29 cellular contexts compared by ENCODE assay signal in the genomic region with DNA sequence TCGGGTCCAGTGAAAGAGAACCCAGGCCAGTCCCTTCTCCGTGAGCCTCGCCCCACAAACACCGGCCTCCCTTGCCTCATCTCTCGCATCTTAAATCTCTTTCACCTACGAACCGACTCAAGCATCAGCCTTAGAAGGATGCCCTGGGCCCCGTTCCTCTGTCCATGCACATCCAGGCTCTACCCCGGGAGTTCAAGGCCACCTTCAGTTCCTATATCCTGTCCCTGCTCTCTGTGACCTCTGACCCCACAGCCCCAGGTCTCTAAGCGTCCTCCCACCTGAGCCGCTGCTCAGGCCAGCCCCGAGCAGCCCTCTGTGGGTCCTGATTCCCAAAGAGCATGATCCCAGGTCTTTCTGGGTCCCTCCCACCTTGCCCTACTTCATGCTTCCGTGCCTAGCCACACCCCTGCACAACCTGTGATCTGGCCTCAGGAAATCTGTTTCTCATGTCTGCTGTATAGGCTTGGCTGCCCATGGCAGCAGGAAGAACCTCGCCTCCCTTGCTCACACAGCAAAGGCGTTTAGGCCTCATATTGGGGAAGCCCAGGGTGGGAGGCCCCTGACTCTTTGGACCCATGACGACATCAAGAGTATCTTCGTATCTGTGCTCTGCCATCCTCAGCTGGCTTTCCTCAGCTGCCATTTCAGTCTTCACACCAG.
DNase-seq lines count a peak whose midpoint lies in the region; ATAC-seq and TF ChIP-seq lines count a peak whose summit lies in the region.
"Had no signal": no experiment of that assay in that cellular context is flagged by ENCODE, and none has a peak within 500 bp of the region (broad histone marks: within the 10 kb centered on the region; RNA-seq: fewer than 3 reads in every experiment).

No MANE protein-coding gene starts in this region.

- DNase-seq in SK-N-SH, result peak; percentile 5
- peak; percentile 41 for DNase-seq in endodermal cell
- DNase-seq in mesenteric fat pad (ENCODE audit: low spot score), result peak; percentile 49
- peak; percentile 43 for DNase-seq in sciatic nerve (ENCODE audit: low spot score)
- no peak for DNase-seq in C1 segment of cervical spinal cord (lab: John Stamatoyannopoulos, UW)
- DNase-seq in medulla oblongata (ENCODE audit: extremely low spot score), result no peak
- DNase-seq: CD8-positive, alpha-beta memory T cell; DND-41; GM23248; HFFc6; IMR-90; NCI-H1092; NCI-H1417 treated with DMSO at 0.1 percent for 48 hours; NCI-H1694 treated with DMSO at 0.1 percent for 48 hours; NCI-H2081; NCI-H2171; NCI-H226; NCI-H510A; NCI-H69; SHP77 had no signal

- H3K27me3 Mint-ChIP-seq in endodermal cell (ENCODE audit: insufficient read depth), result peaks cover 5% of the 10 kb centered on the region

- H3K36me3 ChIP-seq in SK-N-SH (replicated peaks in 1 of 2; ENCODE audit: control insufficient read depth in 1 of 2, insufficient read depth in 2 of 2, low read length in 1 of 2), result no peaks in the 10 kb centered on the region
- no peaks in the 10 kb centered on the region for H3K36me3 ChIP-seq in endodermal cell (ENCODE audit: control insufficient read depth, insufficient read depth, low read length)
- H3K36me3 ChIP-seq: HAP-1 had no signal

- H3K36me3 Mint-ChIP-seq in endodermal cell (ENCODE audit: low read depth), result no peaks in the 10 kb centered on the region
- H3K36me3 Mint-ChIP-seq: CD14-positive monocyte; CD8-positive, alpha-beta memory T cell had no signal

- ATAC-seq in SK-N-SH treated with all-trans-retinoic acid at 6 μM for 48 hours, result no peak
- ATAC-seq in sciatic nerve, result no peak
- no peak for ATAC-seq in HG02763 (IDR thresholded peaks at IDR 0.05; ENCODE audit: unreplicated experiment)
- ATAC-seq: Panc1 had no signal

- H3K9me3 ChIP-seq in SK-N-SH, result no peaks in the 10 kb centered on the region
- H3K9me3 ChIP-seq in endodermal cell (ENCODE audit: control insufficient read depth, low read length), result no peaks in the 10 kb centered on the region
- H3K9me3 ChIP-seq: HAP-1 had no signal

- no peaks in the 10 kb centered on the region for H3K79me2 ChIP-seq in SK-N-SH (ENCODE audit: insufficient read depth)

- no peaks in the 10 kb centered on the region for H4K20me1 ChIP-seq in SK-N-SH (ENCODE audit: insufficient read depth)

- H3K4me2 ChIP-seq in SK-N-SH, result no peak overlapping the region
- H3K4me2 ChIP-seq: KMS-11 had no signal

- no peak overlapping the region for H3K27ac Mint-ChIP-seq in endodermal cell
- H3K27ac Mint-ChIP-seq: B cell, CD14-positive monocyte, HFFc6 had no signal

- H3F3A ChIP-seq in SK-N-SH (replicated peaks; ENCODE audit: insufficient read depth), result no peaks in the 10 kb centered on the region

- no peaks in the 10 kb centered on the region for H3K9me3 Mint-ChIP-seq in endodermal cell
- H3K9me3 Mint-ChIP-seq: CD14-positive monocyte; CD8-positive, alpha-beta memory T cell; HFFc6 had no signal

- no peak overlapping the region for H2AFZ ChIP-seq in SK-N-SH (ENCODE audit: low read depth)
- H2AFZ ChIP-seq: GM23248 had no signal

- no peak for TF ChIP-seq RAD21 in SK-N-SH (IDR thresholded peaks at IDR 0.05; ENCODE audit: low read length)

- no peaks in the 10 kb centered on the region for H3K9me2 ChIP-seq in SK-N-SH

- H3K4me3 ChIP-seq in SK-N-SH (ENCODE audit: low read depth in 2 of 2, low read length in 1 of 2), result no peak overlapping the region
- H3K4me3 ChIP-seq in endodermal cell (ENCODE audit: low read length), result no peak overlapping the region
- H3K4me3 ChIP-seq: GM23248, HAP-1 had no signal

- POLR2A ChIA-PET in SK-N-SH (lab: Yijun Ruan, JAX), result no interaction called here

- intact Hi-C loops in sciatic nerve (cut with DNase I), result no loop called here

- WGBS in SK-N-SH (ENCODE audit: low lambda C conversion rate), result 71% methylated on average over 13 of the region's 17 CpGs
- WGBS in endodermal cell (ENCODE audit: insufficient coverage in 1 of 2, insufficient read length in 1 of 2), 2 experiments, result 91 to 92% methylated on average over 15 to 17 of the region's 17 CpGs

- no peak overlapping the region for H3K27ac ChIP-seq in SK-N-SH (ENCODE audit: low read depth in 2 of 2, low read length in 1 of 2)
- H3K27ac ChIP-seq in endodermal cell (ENCODE audit: low read depth, low read length), result no peak overlapping the region
- H3K27ac ChIP-seq: 22Rv1, GM23248, KMS-11, RWPE1 had no signal

- no peak for TF ChIP-seq EP300 in SK-N-SH (IDR thresholded peaks at IDR 0.05; ENCODE audit: borderline replicate concordance in 1 of 2, low read depth in 1 of 2, low read length in 1 of 2)

- H3K9ac ChIP-seq in SK-N-SH, result no peak overlapping the region
- no peak overlapping the region for H3K9ac ChIP-seq in endodermal cell (ENCODE audit: extremely low read depth, low read length, poor library complexity, severe bottlenecking)
- H3K9ac ChIP-seq: GM23248, KMS-11 had no signal

- H3K4me1 ChIP-seq in SK-N-SH (ENCODE audit: control insufficient read depth in 1 of 2, insufficient read depth in 2 of 2, low read depth in 1 of 2, low read length in 1 of 2) (no peaks in the 10 kb centered on the region), endodermal cell (ENCODE audit: control insufficient read depth, insufficient read depth, low read length) (no peaks in the 10 kb centered on the region)

- H3K27me3 ChIP-seq in SK-N-SH (ENCODE audit: insufficient read depth) (no peaks in the 10 kb centered on the region; the same call in 1 of the 2 replicates), endodermal cell (ENCODE audit: control insufficient read depth, insufficient read depth, low read length, poor library complexity, severe bottlenecking) (peaks cover 9% of the 10 kb centered on the region)

- H3K4me1 Mint-ChIP-seq in endodermal cell, result peaks cover 4% of the 10 kb centered on the region
- H3K4me1 Mint-ChIP-seq: B cell; CD14-positive monocyte; CD8-positive, alpha-beta memory T cell had no signal

- CTCF ChIA-PET in SK-N-SH (lab: Yijun Ruan, JAX), result no interaction called here

- H3K4me3 Mint-ChIP-seq in endodermal cell, result no peak overlapping the region
- H3K4me3 Mint-ChIP-seq: B cell; CD8-positive, alpha-beta memory T cell; HFFc6 had no signal

- TF ChIP-seq CTCF in SK-N-SH (IDR thresholded peaks at IDR 0.05) (no peak), endodermal cell (conservative IDR thresholded peaks at IDR 0.05) (no peak)

TF ChIP-seq in SK-N-SH, 30 proteins besides CTCF, POLR2A, EP300 and RAD21 (continues in another document):
- no peak for TF ChIP-seq POLR2AphosphoS5 (IDR thresholded peaks at IDR 0.05; ENCODE audit: low read depth, low read length)
- TF ChIP-seq, protein P1, sequence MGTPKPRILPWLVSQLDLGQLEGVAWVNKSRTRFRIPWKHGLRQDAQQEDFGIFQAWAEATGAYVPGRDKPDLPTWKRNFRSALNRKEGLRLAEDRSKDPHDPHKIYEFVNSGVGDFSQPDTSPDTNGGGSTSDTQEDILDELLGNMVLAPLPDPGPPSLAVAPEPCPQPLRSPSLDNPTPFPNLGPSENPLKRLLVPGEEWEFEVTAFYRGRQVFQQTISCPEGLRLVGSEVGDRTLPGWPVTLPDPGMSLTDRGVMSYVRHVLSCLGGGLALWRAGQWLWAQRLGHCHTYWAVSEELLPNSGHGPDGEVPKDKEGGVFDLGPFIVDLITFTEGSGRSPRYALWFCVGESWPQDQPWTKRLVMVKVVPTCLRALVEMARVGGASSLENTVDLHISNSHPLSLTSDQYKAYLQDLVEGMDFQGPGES (IDR thresholded peaks at IDR 0.05; ENCODE audit: low read depth, low read length), result no peak
- TF ChIP-seq MXI1 (IDR thresholded peaks at IDR 0.05; ENCODE audit: low read depth, low read length), result no peak
- TF ChIP-seq, protein P2, sequence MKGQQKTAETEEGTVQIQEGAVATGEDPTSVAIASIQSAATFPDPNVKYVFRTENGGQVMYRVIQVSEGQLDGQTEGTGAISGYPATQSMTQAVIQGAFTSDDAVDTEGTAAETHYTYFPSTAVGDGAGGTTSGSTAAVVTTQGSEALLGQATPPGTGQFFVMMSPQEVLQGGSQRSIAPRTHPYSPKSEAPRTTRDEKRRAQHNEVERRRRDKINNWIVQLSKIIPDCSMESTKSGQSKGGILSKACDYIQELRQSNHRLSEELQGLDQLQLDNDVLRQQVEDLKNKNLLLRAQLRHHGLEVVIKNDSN (IDR thresholded peaks at IDR 0.05; ENCODE audit: borderline replicate concordance, low read depth), result no peak
- no peak for TF ChIP-seq JUND (IDR thresholded peaks at IDR 0.05)
- no peak for TF ChIP-seq RCOR1 (IDR thresholded peaks at IDR 0.05; ENCODE audit: low read length)
- TF ChIP-seq YY1 (IDR thresholded peaks at IDR 0.05; ENCODE audit: low read depth), result no peak
- no peak for TF ChIP-seq FOXJ3 (CRISPR knock-in tag; IDR thresholded peaks at IDR 0.05)
- TF ChIP-seq SIN3A (IDR thresholded peaks at IDR 0.05; ENCODE audit: borderline replicate concordance, low read depth, low read length), result no peak
- no peak for TF ChIP-seq MEF2A (IDR thresholded peaks at IDR 0.05; ENCODE audit: borderline replicate concordance, low read depth)

TF ChIP-seq in SK-N-SH treated with all-trans-retinoic acid at 6 μM for 48 hours, 23 proteins besides CTCF, POLR2A, EP300 and RAD21:
- no peak for TF ChIP-seq CSDC2 (CRISPR knock-in tag; IDR thresholded peaks at IDR 0.05)

Comparison
In these comparisons a context has a peak if more than half of its experiments do, and no peak if none do; other contexts are left out.
1. DNase-seq: peak in SK-N-SH (single experiment), endodermal cell (single experiment), mesenteric fat pad (single experiment) and sciatic nerve (single experiment); none in C1 segment of cervical spinal cord (0 of 14) and medulla oblongata (single experiment).